Comparison of ENCODE assay signal across 1 cellular context in genomic region chr2:232146294-232146693, GRCh38.
TF ChIP-seq lines count a peak whose summit lies in the region.

No MANE protein-coding gene starts in this region.

TF ChIP-seq in SK-N-SH treated with all-trans-retinoic acid at 6 μM for 48 hours, 23 proteins besides CTCF, POLR2A, EP300 and RAD21 (continued from another document):
- TF ChIP-seq ZNF565 (CRISPR knock-in tag; conservative IDR thresholded peaks at IDR 0.05; ENCODE audit: low read depth) = no peak
